ENCODE assay signal across 8 cellular contexts in genomic region chr3:186362409-186362757, GRCh38. TPM values are rescaled to one million over a fixed set of nuclear protein-coding genes. Genes with fewer than 3 reads are reported as not detected.
DNase-seq lines count a peak whose midpoint lies in the region; ATAC-seq and TF ChIP-seq lines count a peak whose summit lies in the region.

No MANE protein-coding gene starts in this region.

- H3K9me3 Mint-ChIP-seq in activated CD8-positive, alpha-beta T cell treated with anti-CD3 and anti-CD28 coated beads for 36 hours = no peaks in the 10 kb centered on the region
- no peaks in the 10 kb centered on the region for H3K9me3 Mint-ChIP-seq in stimulated activated effector memory CD8-positive, alpha-beta T cell treated with anti-CD3 and anti-CD28 coated beads, Interleukin-12 subunit alpha, Interleukin-12 subunit beta, amount 100 ng/mL, for 72 hours

- H3K4me3 ChIP-seq in iPS-15b (ENCODE audit: low read depth, low read length) = peak overlapping the region; percentile 62

- POLR2A ChIA-PET in activated CD8-positive, alpha-beta T cell treated with anti-CD3 and anti-CD28 coated beads for 36 hours (lab: Charles Lee) = interaction anchor here (0.6 to 1.1 kb wide), 2 partner anchors 9 to 201 kb away, joined by 3 to 5 read pairs; no protein-coding TSS in a partner anchor

- H3K27me3 Mint-ChIP-seq in activated CD8-positive, alpha-beta T cell treated with anti-CD3 and anti-CD28 coated beads for 36 hours = peaks cover 56% of the 10 kb centered on the region

- no peak for DNase-seq in activated CD8-positive, alpha-beta T cell treated with anti-CD3 and anti-CD28 coated beads for 36 hours
- no peak for DNase-seq in stimulated activated effector memory CD8-positive, alpha-beta T cell treated with anti-CD3 and anti-CD28 coated beads, Interleukin-12 subunit alpha, Interleukin-12 subunit beta, amount 100 ng/mL, for 72 hours (ENCODE audit: low spot score in 2 of 2)
- no peak for DNase-seq in hippocampal formation (lab: John Stamatoyannopoulos, UW)
- DNase-seq in NCI-H774 (lab: John Stamatoyannopoulos, UW) = no peak

- peaks cover 72% of the 10 kb centered on the region for H3K27me3 ChIP-seq in iPS-15b (ENCODE audit: control insufficient read depth, insufficient read depth, low read length)

- intact Hi-C loops in activated CD8-positive, alpha-beta T cell treated with anti-CD3 and anti-CD28 coated beads for 36 hours (cut with micrococcal nuclease) = no loop called here

- CTCF ChIA-PET in activated CD8-positive, alpha-beta T cell treated with anti-CD3 and anti-CD28 coated beads for 36 hours (lab: Charles Lee) = interaction anchor here (1.7 kb wide), 1 partner anchor 178 kb away, joined by 5 read pairs; no protein-coding TSS in a partner anchor

- no peaks in the 10 kb centered on the region for H3K36me3 Mint-ChIP-seq in activated CD8-positive, alpha-beta T cell treated with anti-CD3 and anti-CD28 coated beads for 36 hours (ENCODE audit: low read depth)
- H3K36me3 Mint-ChIP-seq in stimulated activated effector memory CD8-positive, alpha-beta T cell treated with anti-CD3 and anti-CD28 coated beads, Interleukin-12 subunit alpha, Interleukin-12 subunit beta, amount 100 ng/mL, for 72 hours = no peaks in the 10 kb centered on the region

- H3K9ac ChIP-seq in iPS-15b (ENCODE audit: low read depth, low read length) = no peak overlapping the region

- ATAC-seq in HG03196 (IDR thresholded peaks at IDR 0.05; ENCODE audit: unreplicated experiment) (peak; percentile 20), HG02642 (IDR thresholded peaks at IDR 0.05; ENCODE audit: poor library complexity, unreplicated experiment) (no peak), HG03521 (IDR thresholded peaks at IDR 0.05; ENCODE audit: unreplicated experiment) (no peak)
- ATAC-seq in activated CD8-positive, alpha-beta T cell treated with anti-CD3 and anti-CD28 coated beads for 36 hours = no peak
- no peak for ATAC-seq in stimulated activated effector memory CD8-positive, alpha-beta T cell treated with anti-CD3 and anti-CD28 coated beads, Interleukin-12 subunit alpha, Interleukin-12 subunit beta, amount 100 ng/mL, for 72 hours

- H3K9me3 ChIP-seq in iPS-15b (ENCODE audit: control insufficient read depth, insufficient read depth, low read length) = no peaks in the 10 kb centered on the region

- H3K4me1 ChIP-seq in iPS-15b (ENCODE audit: control insufficient read depth, insufficient read depth, low read length) = peaks cover 3% of the 10 kb centered on the region

- peak overlapping the region; percentile 47 for H3K4me3 Mint-ChIP-seq in activated CD8-positive, alpha-beta T cell treated with anti-CD3 and anti-CD28 coated beads for 36 hours
- peak overlapping the region; percentile 27 for H3K4me3 Mint-ChIP-seq in stimulated activated effector memory CD8-positive, alpha-beta T cell treated with anti-CD3 and anti-CD28 coated beads, Interleukin-12 subunit alpha, Interleukin-12 subunit beta, amount 100 ng/mL, for 72 hours

- H3K4me1 Mint-ChIP-seq in activated CD8-positive, alpha-beta T cell treated with anti-CD3 and anti-CD28 coated beads for 36 hours (ENCODE audit: low read depth) = peaks cover 8% of the 10 kb centered on the region
- peaks cover 5% of the 10 kb centered on the region for H3K4me1 Mint-ChIP-seq in stimulated activated effector memory CD8-positive, alpha-beta T cell treated with anti-CD3 and anti-CD28 coated beads, Interleukin-12 subunit alpha, Interleukin-12 subunit beta, amount 100 ng/mL, for 72 hours

- no peak for TF ChIP-seq CTCF in activated CD8-positive, alpha-beta T cell treated with anti-CD3 and anti-CD28 coated beads for 36 hours (IDR thresholded peaks at IDR 0.05)

- H3K36me3 ChIP-seq in iPS-15b (ENCODE audit: control insufficient read depth, insufficient read depth, low read length) = no peaks in the 10 kb centered on the region

- H3K27ac Mint-ChIP-seq in activated CD8-positive, alpha-beta T cell treated with anti-CD3 and anti-CD28 coated beads for 36 hours = no peak overlapping the region
- H3K27ac Mint-ChIP-seq in stimulated activated effector memory CD8-positive, alpha-beta T cell treated with anti-CD3 and anti-CD28 coated beads, Interleukin-12 subunit alpha, Interleukin-12 subunit beta, amount 100 ng/mL, for 72 hours = no peak overlapping the region

RNA-seq across cellular contexts. Expression of gene DGKG, which starts 0.3 kb away (rescaled TPM):
- under 1 TPM; 0.18 to 0.36 TPM for total RNA-seq in activated CD8-positive, alpha-beta T cell treated with anti-CD3 and anti-CD28 coated beads for 36 hours
